ENCODE assay signal across 6 cellular contexts in genomic region chr16:2212362-2213324, GRCh38. TPM values are rescaled to one million over a fixed set of nuclear protein-coding genes. Genes with fewer than 3 reads are reported as not detected.
DNase-seq lines count a peak whose midpoint lies in the region; ATAC-seq, FAIRE-seq and TF ChIP-seq lines count a peak whose summit lies in the region.

No MANE protein-coding gene starts in this region.

- peaks cover 33% of the 10 kb centered on the region for H3K79me2 ChIP-seq in osteoblast (ENCODE audit: insufficient read depth, low read length)

- peak overlapping the region; percentile 83 to 96 (median 94) for H3K27ac Mint-ChIP-seq in IgD-negative memory B cell

- peaks cover 11 to 13% (median 12%) of the 10 kb centered on the region in 3 donors for H3K4me1 Mint-ChIP-seq in IgD-negative memory B cell

- no peak for TF ChIP-seq CTCF in astrocyte of the cerebellum (IDR thresholded peaks at IDR 0.05; ENCODE audit: low read depth, low read length, missing control alignments)
- TF ChIP-seq CTCF in osteoblast (IDR thresholded peaks at IDR 0.05; ENCODE audit: extremely low read depth, low read depth, low read length): no peak

- H3K4me3 ChIP-seq in astrocyte of the cerebellum (ENCODE audit: low read depth, low read length) (peak overlapping the region; percentile 54), osteoblast (ENCODE audit: insufficient read depth, low read length) (peak overlapping the region; percentile 80)

- H3K4me2 ChIP-seq in osteoblast (ENCODE audit: insufficient read depth, low read length): peak overlapping the region; percentile 75

- peak overlapping the region; percentile 68 to 94 (median 87) for H3K4me3 Mint-ChIP-seq in IgD-negative memory B cell

- peaks cover 12% of the 10 kb centered on the region for H3K36me3 ChIP-seq in osteoblast (ENCODE audit: insufficient read depth, low read length)

- H4K20me1 ChIP-seq in osteoblast (ENCODE audit: insufficient read depth, low read length): no peaks in the 10 kb centered on the region

- peaks cover 17% of the 10 kb centered on the region for H3K4me1 ChIP-seq in osteoblast (ENCODE audit: insufficient read depth, low read length)

- no peaks in the 10 kb centered on the region for H3K27me3 Mint-ChIP-seq in IgD-negative memory B cell

- no peaks in the 10 kb centered on the region for H3K36me3 Mint-ChIP-seq in IgD-negative memory B cell

- in situ Hi-C loops in astrocyte of the cerebellum (cut with HindIII; ENCODE audit: low sequenced_read_pairs): no loop called here

- DNase-seq in astrocyte of the cerebellum (ENCODE audit: low read depth): no peak
- DNase-seq in osteoblast (ENCODE audit: insufficient read length, low spot score, missing footprints): peak; percentile 94
- DNase-seq in stimulated activated naive CD4-positive, alpha-beta T cell treated with Interleukin-2 at 50 U/mL for 16 hours (lab: John Stamatoyannopoulos, UW): no peak
- no peak for DNase-seq in H54 (ENCODE audit: insufficient read length, low spot score)

- no peak for TF ChIP-seq POLR2A in H54 (IDR thresholded peaks at IDR 0.05; ENCODE audit: low read depth, low read length)

- H2AFZ ChIP-seq in osteoblast (ENCODE audit: low read length): no peak overlapping the region

- ATAC-seq in GM18861 (IDR thresholded peaks at IDR 0.05; ENCODE audit: unreplicated experiment): no peak

- H3K9me3 Mint-ChIP-seq in IgD-negative memory B cell: no peaks in the 10 kb centered on the region

- H3K27me3 ChIP-seq in osteoblast (ENCODE audit: insufficient read depth, low read length): no peaks in the 10 kb centered on the region

- no peak for FAIRE-seq in H54 (lab: Jason Lieb, UNC)

- no peak overlapping the region for H3K27ac ChIP-seq in osteoblast (ENCODE audit: low read depth, low read length)

- H3K9me3 ChIP-seq in osteoblast (ENCODE audit: low read depth, low read length): no peaks in the 10 kb centered on the region

RNA-seq across cellular contexts. Expression of gene BRICD5, which starts 2.0 kb away (rescaled TPM):
- polyA plus RNA-seq in IgD-negative memory B cell: 0.35 TPM
- 1.5 and 2.5 TPM in 2 replicates for total RNA-seq in osteoblast

RNA-seq across cellular contexts. Expression of gene PGP, which starts 2.0 kb away (rescaled TPM):
- 6.4 TPM for polyA plus RNA-seq in IgD-negative memory B cell
- total RNA-seq in osteoblast: 14.1 and 14.4 TPM in 2 replicates

RNA-seq across cellular contexts. Expression of gene MLST8, which starts 7.4 kb away (rescaled TPM):
- polyA plus RNA-seq in IgD-negative memory B cell: 44.1 TPM
- 30.8 and 44.2 TPM in 2 replicates for total RNA-seq in osteoblast

RNA-seq across cellular contexts. Expression of gene E4F1, which starts 10.7 kb away (rescaled TPM):
- 23.2 TPM for polyA plus RNA-seq in IgD-negative memory B cell
- 30.9 and 31.5 TPM in 2 replicates for total RNA-seq in osteoblast

RNA-seq across cellular contexts. Expression of gene CASKIN1, which starts 16.2 kb away (rescaled TPM):
- polyA plus RNA-seq in IgD-negative memory B cell: not detected
- not detected in 2 replicates for total RNA-seq in osteoblast
